9 cellular contexts compared by ENCODE assay signal in genomic region chr22:24630812-24631427, GRCh38. TPM values are rescaled to one million over a fixed set of nuclear protein-coding genes. Genes with fewer than 3 reads are reported as not detected.
DNase-seq lines count a peak whose midpoint lies in the region; ATAC-seq and TF ChIP-seq lines count a peak whose summit lies in the region.
"Not testable (repeated sequence)": the region's sequence is repeated elsewhere in the genome, so short reads cannot be mapped to it uniquely, and the experiment has no call there.
"Had no signal": no experiment of that assay in that cellular context is flagged by ENCODE, and none has a peak within 500 bp of the region (broad histone marks: within the 10 kb centered on the region; RNA-seq: fewer than 3 reads in every experiment).

No MANE protein-coding gene starts in this region.

- not testable (repeated sequence) for H3K4me3 ChIP-seq in CD8-positive, alpha-beta T cell (ENCODE audit: low read depth, low read length); HUES64 (ENCODE audit: low read length); NT2/D1 (ENCODE audit: insufficient read length, low read depth); epithelial cell of proximal tubule (ENCODE audit: low read depth, low read length)

- H3K27me3 ChIP-seq in CD8-positive, alpha-beta T cell (ENCODE audit: insufficient read depth, low read length); HUES64 (ENCODE audit: insufficient read depth, low read length); NT2/D1 (ENCODE audit: insufficient read depth, insufficient read length): not testable (repeated sequence)

- 28% methylated on average over 3 of the region's 7 CpGs for WGBS in HUES64

- not testable (repeated sequence) for H3K9me3 Mint-ChIP-seq in CD8-positive, alpha-beta T cell; activated CD4-positive, alpha-beta T cell treated with anti-CD3 and anti-CD28 coated beads, Interleukin-2, amount 10 ng/mL, durations not matched to agents 24 days and 14 days; nephron; stimulated activated effector memory CD8-positive, alpha-beta T cell treated with anti-CD3 and anti-CD28 coated beads, Interleukin-12 subunit alpha, Interleukin-12 subunit beta, amount 100 ng/mL, for 72 hours

- not testable (repeated sequence) for H3K36me3 Mint-ChIP-seq in CD8-positive, alpha-beta T cell; activated CD4-positive, alpha-beta T cell treated with anti-CD3 and anti-CD28 coated beads, Interleukin-2, amount 10 ng/mL, durations not matched to agents 24 days and 14 days (ENCODE audit: low read depth); nephron (ENCODE audit: low read depth); stimulated activated effector memory CD8-positive, alpha-beta T cell treated with anti-CD3 and anti-CD28 coated beads, Interleukin-12 subunit alpha, Interleukin-12 subunit beta, amount 100 ng/mL, for 72 hours

- H3K9me3 ChIP-seq in CD8-positive, alpha-beta T cell (ENCODE audit: low read length); HUES64 (ENCODE audit: insufficient read depth, low read depth, low read length); NT2/D1 (ENCODE audit: insufficient read depth, low read length): not testable (repeated sequence)

- TF ChIP-seq CTCF in CD8-positive, alpha-beta T cell (IDR thresholded peaks at IDR 0.05); epithelial cell of proximal tubule (conservative IDR thresholded peaks at IDR 0.05; ENCODE audit: low read depth, low read length); nephron (IDR thresholded peaks at IDR 0.05; ENCODE audit: unreplicated experiment in 3 of 3): not testable (repeated sequence)

- H3K27me3 Mint-ChIP-seq in CD8-positive, alpha-beta T cell (ENCODE audit: low read depth); activated CD4-positive, alpha-beta T cell treated with anti-CD3 and anti-CD28 coated beads, Interleukin-2, amount 10 ng/mL, durations not matched to agents 24 days and 14 days; nephron (ENCODE audit: low read depth): not testable (repeated sequence)

- H3K4me3 Mint-ChIP-seq in CD8-positive, alpha-beta T cell; activated CD4-positive, alpha-beta T cell treated with anti-CD3 and anti-CD28 coated beads, Interleukin-2, amount 10 ng/mL, durations not matched to agents 24 days and 14 days; stimulated activated effector memory CD8-positive, alpha-beta T cell treated with anti-CD3 and anti-CD28 coated beads, Interleukin-12 subunit alpha, Interleukin-12 subunit beta, amount 100 ng/mL, for 72 hours: not testable (repeated sequence)
- peak overlapping the region; percentile 15 to 59 (median 40) for H3K4me3 Mint-ChIP-seq in nephron

- not testable (repeated sequence) for ATAC-seq in CD8-positive, alpha-beta T cell; stimulated activated effector memory CD8-positive, alpha-beta T cell treated with anti-CD3 and anti-CD28 coated beads, Interleukin-12 subunit alpha, Interleukin-12 subunit beta, amount 100 ng/mL, for 72 hours

- intact Hi-C loops in CD8-positive, alpha-beta T cell (cut with DNase I, micrococcal nuclease) = loop anchor here in 1 of 2 experiments (10.0 kb wide), 1 partner anchor 124 kb away; no protein-coding TSS in a partner anchor
- intact Hi-C loops in activated CD4-positive, alpha-beta T cell treated with anti-CD3 and anti-CD28 coated beads, Interleukin-2, amount 10 ng/mL, durations not matched to agents 24 days and 14 days (cut with micrococcal nuclease) = not testable (repeated sequence)

- CTCF ChIA-PET in CD8-positive, alpha-beta T cell (lab: Charles Lee) = not testable (repeated sequence)

- POLR2A ChIA-PET in CD8-positive, alpha-beta T cell (lab: Charles Lee) = not testable (repeated sequence)

- H3K27ac Mint-ChIP-seq in CD8-positive, alpha-beta T cell = peak overlapping the region; percentile 49
- H3K27ac Mint-ChIP-seq in activated CD4-positive, alpha-beta T cell treated with anti-CD3 and anti-CD28 coated beads, Interleukin-2, amount 10 ng/mL, durations not matched to agents 24 days and 14 days = peak overlapping the region; percentile 15
- H3K27ac Mint-ChIP-seq in nephron = peak overlapping the region; percentile 97 to 100 (median 100)
- peak overlapping the region; percentile 32 for H3K27ac Mint-ChIP-seq in stimulated activated effector memory CD8-positive, alpha-beta T cell treated with anti-CD3 and anti-CD28 coated beads, Interleukin-12 subunit alpha, Interleukin-12 subunit beta, amount 100 ng/mL, for 72 hours

- not testable (repeated sequence) for H3K9ac ChIP-seq in HUES64 (ENCODE audit: low read depth, low read length)
- H3K9ac ChIP-seq in NT2/D1 (ENCODE audit: insufficient read length, low read depth) = peak overlapping the region; percentile 61

- peaks cover 14% of the 10 kb centered on the region for H3K4me1 Mint-ChIP-seq in CD8-positive, alpha-beta T cell (ENCODE audit: low read depth)
- peaks cover 15% of the 10 kb centered on the region for H3K4me1 Mint-ChIP-seq in activated CD4-positive, alpha-beta T cell treated with anti-CD3 and anti-CD28 coated beads, Interleukin-2, amount 10 ng/mL, durations not matched to agents 24 days and 14 days
- H3K4me1 Mint-ChIP-seq in nephron = peaks cover 32% of the 10 kb centered on the region
- H3K4me1 Mint-ChIP-seq in stimulated activated effector memory CD8-positive, alpha-beta T cell treated with anti-CD3 and anti-CD28 coated beads, Interleukin-12 subunit alpha, Interleukin-12 subunit beta, amount 100 ng/mL, for 72 hours = peaks cover 16% of the 10 kb centered on the region

- not testable (repeated sequence) for DNase-seq in CD8-positive, alpha-beta T cell; NT2/D1 (ENCODE audit: low read depth, low spot score); activated CD4-positive, alpha-beta T cell treated with anti-CD3 and anti-CD28 coated beads, Interleukin-2, amount 10 ng/mL, durations not matched to agents 24 days and 14 days; stimulated activated effector memory CD8-positive, alpha-beta T cell treated with anti-CD3 and anti-CD28 coated beads, Interleukin-12 subunit alpha, Interleukin-12 subunit beta, amount 100 ng/mL, for 72 hours (ENCODE audit: low spot score in 2 of 2)
- peak; percentile 36 for DNase-seq in epithelial cell of proximal tubule (ENCODE audit: low read depth)
- DNase-seq in kidney tubule cell (ENCODE audit: low spot score) = peak; percentile 46

- H3K4me1 ChIP-seq in CD8-positive, alpha-beta T cell (ENCODE audit: insufficient read depth, low read length); HUES64 (ENCODE audit: insufficient read depth, low read length); NT2/D1 (ENCODE audit: insufficient read depth, insufficient read length): not testable (repeated sequence)

- not testable (repeated sequence) for H3K27ac ChIP-seq in CD8-positive, alpha-beta T cell (ENCODE audit: low read depth, low read length)
- peak overlapping the region; percentile 70; the same call in 1 of the 2 replicates for H3K27ac ChIP-seq in HUES64 (ENCODE audit: low read depth, low read length)

- not testable (repeated sequence) for H3K36me3 ChIP-seq in CD8-positive, alpha-beta T cell (ENCODE audit: insufficient read depth, low read length); HUES64 (ENCODE audit: insufficient read depth, low read length); NT2/D1 (ENCODE audit: insufficient read depth, insufficient read length, low read length)

RNA-seq across cellular contexts. Expression of gene GGT1, which starts 27.9 kb away (rescaled TPM):
- 1 to 10 TPM; 5.9 to 6.5 TPM for total RNA-seq in CD8-positive, alpha-beta T cell
- 8.1 TPM for polyA plus RNA-seq in HUES64 (2013, experiment 1 of 2)
- 9.5 TPM for polyA plus RNA-seq in HUES64 (2013, experiment 2 of 2)
- total RNA-seq in activated CD4-positive, alpha-beta T cell treated with anti-CD3 and anti-CD28 coated beads, Interleukin-2, amount 10 ng/mL, durations not matched to agents 24 days and 14 days = 49.0 and 52.9 TPM in 2 replicates
- total RNA-seq in epithelial cell of proximal tubule = 14.5 and 32.1 TPM in 2 replicates

RNA-seq across cellular contexts. Expression of gene LRRC75B, which starts 38.0 kb away (rescaled TPM):
- not detected for total RNA-seq in CD8-positive, alpha-beta T cell
- 10.4 TPM for polyA plus RNA-seq in HUES64 (2013, experiment 1 of 2)
- polyA plus RNA-seq in HUES64 (2013, experiment 2 of 2) = 13.9 TPM
- total RNA-seq in activated CD4-positive, alpha-beta T cell treated with anti-CD3 and anti-CD28 coated beads, Interleukin-2, amount 10 ng/mL, durations not matched to agents 24 days and 14 days = 2.6 and 3.2 TPM in 2 replicates
- total RNA-seq in epithelial cell of proximal tubule = 8.9 and 14.1 TPM in 2 replicates
- total RNA-seq: CD4-positive, CD25-positive, alpha-beta regulatory T cell had no signal

Comparison
In these comparisons a context has a peak if more than half of its experiments do, and no peak if none do; other contexts are left out.
1. H3K27ac Mint-ChIP-seq: peak in every context shown above with its lines; median percentile 100 in nephron; 49 in CD8-positive, alpha-beta T cell; 32 in stimulated activated effector memory CD8-positive, alpha-beta T cell treated with anti-CD3 and anti-CD28 coated beads, Interleukin-12 subunit alpha, Interleukin-12 subunit beta, amount 100 ng/mL, for 72 hours; 15 in activated CD4-positive, alpha-beta T cell treated with anti-CD3 and anti-CD28 coated beads, Interleukin-2, amount 10 ng/mL, durations not matched to agents 24 days and 14 days.